Comparison of ENCODE assay signal across 9 cellular contexts in genomic region chr6:158939255-158940170, GRCh38.
DNase-seq lines count a peak whose midpoint lies in the region; ATAC-seq and TF ChIP-seq lines count a peak whose summit lies in the region.
"Had no signal": no experiment of that assay in that cellular context is flagged by ENCODE, and none has a peak within 500 bp of the region (broad histone marks: within the 10 kb centered on the region; RNA-seq: fewer than 3 reads in every experiment).

No MANE protein-coding gene starts in this region.

- intact Hi-C loops in psoas muscle (cut with DNase I), result no loop called here

- H3K79me2 ChIP-seq in fibroblast of lung (ENCODE audit: control insufficient read depth, insufficient read depth, low read length), result no peaks in the 10 kb centered on the region

- TF ChIP-seq CTCF in fibroblast of lung (conservative IDR thresholded peaks at IDR 0.05 in 1 of 2, IDR thresholded peaks at IDR 0.05 in 1 of 2; ENCODE audit: low read depth in 1 of 2, low read length in 2 of 2), result no peak
- TF ChIP-seq CTCF in psoas muscle (IDR thresholded peaks at IDR 0.05), result no peak

- no peaks in the 10 kb centered on the region for H3K36me3 ChIP-seq in fibroblast of lung (ENCODE audit: control insufficient read depth, insufficient read depth, low read length)
- no peaks in the 10 kb centered on the region for H3K36me3 ChIP-seq in psoas muscle (ENCODE audit: insufficient read depth in 1 of 2, low read depth in 1 of 2)

- H2AFZ ChIP-seq in fibroblast of lung (ENCODE audit: low read length), result peak overlapping the region; percentile 55

- DNase-seq in EL, result peak; percentile 16
- peak; percentile 15 for DNase-seq in NOMO-1 treated with dmso at 0.1 percent for 144 hours (lab: John Stamatoyannopoulos, UW; ENCODE audit: unreplicated experiment)
- DNase-seq in fibroblast of lung (ENCODE audit: low read depth in 2 of 2), result no peak
- no peak for DNase-seq in psoas muscle
- no peak for DNase-seq in NCI-H2171 (lab: John Stamatoyannopoulos, UW)
- DNase-seq in NCI-H446 treated with DMSO at 0.1 percent for 48 hours (lab: John Stamatoyannopoulos, UW), result no peak
- DNase-seq: NCI-H774 had no signal

- no peaks in the 10 kb centered on the region for H4K20me1 ChIP-seq in fibroblast of lung (ENCODE audit: control insufficient read depth, extremely low read depth, insufficient read depth, low read length)

- peak overlapping the region; percentile 32 for H3K4me2 ChIP-seq in fibroblast of lung (ENCODE audit: extremely low read depth, insufficient read depth, low read length)

- H3K9me3 ChIP-seq in fibroblast of lung (ENCODE audit: control insufficient read depth, insufficient read depth, low read depth, low read length) (no peaks in the 10 kb centered on the region), psoas muscle (no peaks in the 10 kb centered on the region)

- H3K4me3 ChIP-seq in fibroblast of lung (replicated peaks in 1 of 4; ENCODE audit: control extremely low read depth in 1 of 4, insufficient read depth in 1 of 4, low read depth in 3 of 4, low read length in 4 of 4) (peak overlapping the region in 1 of 4 experiments; percentile 27), psoas muscle (peak overlapping the region; percentile 36)

- ATAC-seq in psoas muscle, result peak in 2 of 4 donors; percentile 19 to 40
- ATAC-seq in HG03520 (IDR thresholded peaks at IDR 0.05; ENCODE audit: unreplicated experiment), result no peak
- no peak for ATAC-seq in HG02840 (IDR thresholded peaks at IDR 0.05; ENCODE audit: low FRiP score, unreplicated experiment)

- no peak overlapping the region for H3K9ac ChIP-seq in fibroblast of lung (ENCODE audit: insufficient read depth, low read length)

- H3K27me3 ChIP-seq in fibroblast of lung (ENCODE audit: control insufficient read depth, insufficient read depth, low read length), result no peaks in the 10 kb centered on the region
- H3K27me3 ChIP-seq in psoas muscle (ENCODE audit: insufficient read depth in 3 of 3, low read length in 2 of 3), result peaks cover 0 to 16% (median 9%) of the 10 kb centered on the region in 3 donors

- H3K27ac ChIP-seq in fibroblast of lung (ENCODE audit: insufficient read depth, low read length) (no peak overlapping the region), psoas muscle (no peak overlapping the region)

- whole genome bisulfite sequencing in psoas muscle, 3 donors, result 31 to 35% (median 34%) methylated on average over 37 of the region's 37 CpGs

- no peaks in the 10 kb centered on the region for H3K4me1 ChIP-seq in fibroblast of lung (ENCODE audit: control insufficient read depth, extremely low read depth, insufficient read depth, low read length)
- no peaks in the 10 kb centered on the region for H3K4me1 ChIP-seq in psoas muscle

Comparison
In these comparisons a context has a peak if more than half of its experiments do, and no peak if none do; other contexts are left out.
1. DNase-seq: peak in EL (single experiment) and NOMO-1 treated with dmso at 0.1 percent for 144 hours (single experiment); none in fibroblast of lung (0 of 2), psoas muscle (0 of 2), NCI-H2171 (single experiment) and NCI-H446 treated with DMSO at 0.1 percent for 48 hours (single experiment).